ENCODE assay signal across 28 cellular contexts in genomic region chr15:91253605-91254004, GRCh38.
"Had no signal": no experiment of that assay in that cellular context is flagged by ENCODE, and none has a peak within 500 bp of the region (broad histone marks: within the 10 kb centered on the region; RNA-seq: fewer than 3 reads in every experiment).

No MANE protein-coding gene starts in this region.

- H3K36me3 ChIP-seq: breast epithelium, esophagus squamous epithelium, gastrocnemius medialis, sigmoid colon, transverse colon, vagina had no signal

- FAIRE-seq: colon, islet of Langerhans had no signal

- DNase-seq: activated CD4-positive, alpha-beta T cell treated with anti-CD3 and anti-CD28 coated beads for 4 hours; activated CD4-positive, alpha-beta T cell treated with anti-CD3 and anti-CD28 coated beads, Interleukin-2, amount 50 U/mL, for 48 hours; activated CD8-positive, alpha-beta memory T cell treated with anti-CD3 and anti-CD28 coated beads, Interleukin-2, amount 50 U/mL, for 48 hours; activated effector memory CD4-positive, alpha-beta T cell treated with Interleukin-2 at 50 U/mL for 16 hours; activated naive CD4-positive, alpha-beta T cell treated with anti-CD3 and anti-CD28 coated beads for 36 hours; activated naive CD8-positive, alpha-beta T cell treated with anti-CD3 and anti-CD28 coated beads, Interleukin-2, amount 10 ng/mL, durations not matched to agents 7 days and 5 days; activated T-cell treated with anti-CD3 and anti-CD28 coated beads, Interleukin-2, amount 50 U/mL, for 48 hours; amniotic stem cell; esophagus squamous epithelium; gastrocnemius medialis; head of caudate nucleus; left ventricle myocardium superior; mammary epithelial cell; midbrain; natural killer cell; retina; sigmoid colon; stimulated activated CD4-positive, alpha-beta T cell treated with anti-CD3 and anti-CD28 coated beads, Interleukin-2, amount 100 ng/mL, for 48 hours; stimulated activated CD8-positive, alpha-beta memory T cell treated with anti-CD3 and anti-CD28 coated beads, Interleukin-4, amount 100 ng/mL, for 48 hours; stimulated activated naive B cell treated with anti-CD40 and anti-IgM and Interleukin-4, amounts not matched to agents 10 μg/mL and 1 μg/mL and 100 μg/mL, for 72 hours; transverse colon had no signal

- H3K27ac Mint-ChIP-seq: activated naive CD4-positive, alpha-beta T cell treated with anti-CD3 and anti-CD28 coated beads for 36 hours; activated naive CD8-positive, alpha-beta T cell treated with anti-CD3 and anti-CD28 coated beads, Interleukin-2, amount 10 ng/mL, durations not matched to agents 7 days and 5 days; natural killer cell; progenitor cell of endocrine pancreas; stimulated activated naive B cell treated with anti-CD40 and anti-IgM and Interleukin-4, amounts not matched to agents 10 μg/mL and 1 μg/mL and 100 μg/mL, for 72 hours; WTC11 had no signal

- H3K9me3 ChIP-seq: breast epithelium, esophagus squamous epithelium, gastrocnemius medialis, sigmoid colon, transverse colon, vagina had no signal

- H3K9me3 Mint-ChIP-seq: activated naive CD4-positive, alpha-beta T cell treated with anti-CD3 and anti-CD28 coated beads for 36 hours; activated naive CD8-positive, alpha-beta T cell treated with anti-CD3 and anti-CD28 coated beads, Interleukin-2, amount 10 ng/mL, durations not matched to agents 7 days and 5 days; central memory CD8-positive, alpha-beta T cell; natural killer cell; stimulated activated naive B cell treated with anti-CD40 and anti-IgM and Interleukin-4, amounts not matched to agents 10 μg/mL and 1 μg/mL and 100 μg/mL, for 72 hours had no signal

- H3K27ac ChIP-seq: breast epithelium, esophagus squamous epithelium, gastrocnemius medialis, sigmoid colon, transverse colon, vagina had no signal

- H3K27me3 ChIP-seq: gastrocnemius medialis, sigmoid colon, vagina had no signal

- H3K36me3 Mint-ChIP-seq: activated naive CD8-positive, alpha-beta T cell treated with anti-CD3 and anti-CD28 coated beads, Interleukin-2, amount 10 ng/mL, durations not matched to agents 7 days and 5 days; natural killer cell; stimulated activated naive B cell treated with anti-CD40 and anti-IgM and Interleukin-4, amounts not matched to agents 10 μg/mL and 1 μg/mL and 100 μg/mL, for 72 hours; WTC11 had no signal

- H3K4me3 ChIP-seq: breast epithelium, esophagus squamous epithelium, gastrocnemius medialis, sigmoid colon, transverse colon, vagina had no signal

- H3K4me1 Mint-ChIP-seq: central memory CD8-positive, alpha-beta T cell; stimulated activated naive B cell treated with anti-CD40 and anti-IgM and Interleukin-4, amounts not matched to agents 10 μg/mL and 1 μg/mL and 100 μg/mL, for 72 hours; WTC11 had no signal

- H3K4me1 ChIP-seq: breast epithelium, esophagus squamous epithelium, gastrocnemius medialis, sigmoid colon, transverse colon, vagina had no signal

- H3K4me3 Mint-ChIP-seq: activated naive CD4-positive, alpha-beta T cell treated with anti-CD3 and anti-CD28 coated beads for 36 hours; activated naive CD8-positive, alpha-beta T cell treated with anti-CD3 and anti-CD28 coated beads, Interleukin-2, amount 10 ng/mL, durations not matched to agents 7 days and 5 days; central memory CD8-positive, alpha-beta T cell; natural killer cell; stimulated activated naive B cell treated with anti-CD40 and anti-IgM and Interleukin-4, amounts not matched to agents 10 μg/mL and 1 μg/mL and 100 μg/mL, for 72 hours; WTC11 had no signal
